Comparison of ENCODE assay signal across 15 cellular contexts in the genomic region with DNA sequence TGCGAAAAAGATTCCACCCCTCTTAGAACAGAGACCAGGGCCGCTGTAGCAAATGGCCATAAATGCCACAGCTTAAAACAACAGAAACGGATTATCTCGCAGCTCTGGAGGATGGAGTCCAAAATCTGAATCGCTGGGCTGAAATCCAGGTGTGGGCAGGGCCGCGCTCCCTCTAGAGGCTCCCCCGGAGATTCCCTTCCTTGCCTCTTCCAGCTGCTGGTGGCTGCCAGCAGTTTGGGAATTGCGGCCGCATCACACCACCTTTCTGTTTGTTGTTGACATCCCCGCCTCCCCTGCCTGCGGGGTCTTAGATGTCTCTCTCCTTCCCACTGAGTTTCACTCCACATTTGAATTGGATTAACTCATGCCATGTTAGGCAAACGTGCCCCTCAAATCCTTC. TPM values are rescaled to one million over a fixed set of nuclear protein-coding genes. Genes with fewer than 3 reads are reported as not detected.
DNase-seq lines count a peak whose midpoint lies in the region; ATAC-seq and TF ChIP-seq lines count a peak whose summit lies in the region.
"Had no signal": no experiment of that assay in that cellular context is flagged by ENCODE, and none has a peak within 500 bp of the region (broad histone marks: within the 10 kb centered on the region; RNA-seq: fewer than 3 reads in every experiment).

No MANE protein-coding gene starts in this region.

- peaks cover 57% of the 10 kb centered on the region for H3K4me1 Mint-ChIP-seq in WTC11
- H3K4me1 Mint-ChIP-seq in T-cell = peaks cover 3 to 5% (median 4%) of the 10 kb centered on the region in 3 donors

- TF ChIP-seq EP300 in sigmoid colon (IDR thresholded peaks at IDR 0.05) = no peak

- peak overlapping the region; percentile 25 to 81 (median 80) for H3K27ac ChIP-seq in sigmoid colon
- H3K27ac ChIP-seq: 22Rv1 had no signal

- DNase-seq in DMS 273 (lab: John Stamatoyannopoulos, UW; ENCODE audit: unreplicated experiment) = peak; percentile 56
- no peak for DNase-seq in DMS 273 treated with DMSO at 0.1 percent for 48 hours (lab: John Stamatoyannopoulos, UW)
- DNase-seq in WTC11 (ENCODE audit: low spot score) = peak; percentile 54
- DNase-seq in left ventricle myocardium superior = peak; percentile 62
- peak; percentile 84 for DNase-seq in sigmoid colon
- no peak for DNase-seq in T-cell
- no peak for DNase-seq in NAMALWA (ENCODE audit: low spot score)
- DNase-seq: activated CD4-positive, alpha-beta T cell treated with anti-CD3 and anti-CD28 coated beads, Interleukin-2, amount 50 U/mL, for 4 hours; activated gamma-delta T cell treated with Interleukin-2 at 50 U/mL for 16 hours; naive thymus-derived CD4-positive, alpha-beta T cell; NCI-H146; stimulated activated CD4-positive, alpha-beta T cell treated with anti-CD3 and anti-CD28 coated beads, Interleukin-12 subunit alpha, Interleukin-12 subunit beta, amount 100 ng/mL, for 4 hours had no signal

- no peaks in the 10 kb centered on the region for H3K9me3 Mint-ChIP-seq in WTC11
- H3K9me3 Mint-ChIP-seq in T-cell = no peaks in the 10 kb centered on the region
- H3K9me3 Mint-ChIP-seq: naive thymus-derived CD4-positive, alpha-beta T cell; type B pancreatic cell had no signal

- POLR2A ChIA-PET in WTC11 (lab: Charles Lee) (interaction anchor here (0.7 kb wide), 1 partner anchor 76 kb away, joined by 3 read pairs; no protein-coding TSS in a partner anchor), T-cell (lab: Charles Lee) (no interaction called here)

- H3K27me3 Mint-ChIP-seq in WTC11 (ENCODE audit: low read depth) = no peaks in the 10 kb centered on the region; the same call in 1 of the 2 replicates
- no peaks in the 10 kb centered on the region for H3K27me3 Mint-ChIP-seq in T-cell
- H3K27me3 Mint-ChIP-seq: naive thymus-derived CD4-positive, alpha-beta T cell had no signal

- H3K4me1 ChIP-seq in sigmoid colon = peaks cover 0 to 94% (median 91%) of the 10 kb centered on the region in 4 donors

- H3K4me3 Mint-ChIP-seq in WTC11 = no peak overlapping the region
- no peak overlapping the region for H3K4me3 Mint-ChIP-seq in T-cell
- H3K4me3 Mint-ChIP-seq: naive thymus-derived CD4-positive, alpha-beta T cell had no signal

- ATAC-seq in WTC11 = peak; percentile 70
- ATAC-seq in left ventricle myocardium superior = peak; percentile 51
- ATAC-seq in T-cell (replicated peaks in 1 of 4) = no peak
- no peak for ATAC-seq in HG03378 (IDR thresholded peaks at IDR 0.05; ENCODE audit: unreplicated experiment)
- ATAC-seq: naive thymus-derived CD4-positive, alpha-beta T cell had no signal

- H3K9me3 ChIP-seq in sigmoid colon = no peaks in the 10 kb centered on the region

- no peaks in the 10 kb centered on the region for H3K27me3 ChIP-seq in sigmoid colon

- WGBS in sigmoid colon, 2 donors = 61 to 72% methylated on average over 13 of the region's 13 CpGs

- intact Hi-C loops in left ventricle myocardium superior (cut with micrococcal nuclease) = no loop called here
- intact Hi-C loops in sigmoid colon (cut with DNase I) = loop anchor here (5.0 kb wide), 1 partner anchor 63 kb away; no protein-coding TSS in a partner anchor

- H3K27ac Mint-ChIP-seq in WTC11 (peak overlapping the region; percentile 91), T-cell (no peak overlapping the region)
- H3K27ac Mint-ChIP-seq: naive thymus-derived CD4-positive, alpha-beta T cell had no signal

- no peaks in the 10 kb centered on the region for H3K36me3 ChIP-seq in sigmoid colon

- H3K4me3 ChIP-seq in sigmoid colon = peak overlapping the region in 3 of 4 donors; percentile 1 to 20 (median 14)

- no peak for TF ChIP-seq POLR2A in sigmoid colon (IDR thresholded peaks at IDR 0.05)

- H3K36me3 Mint-ChIP-seq in WTC11 = peaks cover 12% of the 10 kb centered on the region
- H3K36me3 Mint-ChIP-seq in T-cell = no peaks in the 10 kb centered on the region

- no peak for TF ChIP-seq CTCF in WTC11 (IDR thresholded peaks at IDR 0.05)
- peak in 1 of 4 experiments; percentile 34 for TF ChIP-seq CTCF in sigmoid colon (IDR thresholded peaks at IDR 0.05)

- CTCF ChIA-PET in WTC11 (lab: Charles Lee) (interaction anchor here (1.0 to 2.3 kb wide), 14 partner anchors 9 to 76 kb away, joined by 3 to 20 read pairs (median 4); no protein-coding TSS in a partner anchor), T-cell (lab: Charles Lee) (no interaction called here)

TF ChIP-seq in WTC11, 78 proteins besides CTCF, POLR2A, EP300 and RAD21:
- TF ChIP-seq ETV6 (CRISPR knock-in tag; IDR thresholded peaks at IDR 0.05) = no peak
- TF ChIP-seq, protein P1, sequence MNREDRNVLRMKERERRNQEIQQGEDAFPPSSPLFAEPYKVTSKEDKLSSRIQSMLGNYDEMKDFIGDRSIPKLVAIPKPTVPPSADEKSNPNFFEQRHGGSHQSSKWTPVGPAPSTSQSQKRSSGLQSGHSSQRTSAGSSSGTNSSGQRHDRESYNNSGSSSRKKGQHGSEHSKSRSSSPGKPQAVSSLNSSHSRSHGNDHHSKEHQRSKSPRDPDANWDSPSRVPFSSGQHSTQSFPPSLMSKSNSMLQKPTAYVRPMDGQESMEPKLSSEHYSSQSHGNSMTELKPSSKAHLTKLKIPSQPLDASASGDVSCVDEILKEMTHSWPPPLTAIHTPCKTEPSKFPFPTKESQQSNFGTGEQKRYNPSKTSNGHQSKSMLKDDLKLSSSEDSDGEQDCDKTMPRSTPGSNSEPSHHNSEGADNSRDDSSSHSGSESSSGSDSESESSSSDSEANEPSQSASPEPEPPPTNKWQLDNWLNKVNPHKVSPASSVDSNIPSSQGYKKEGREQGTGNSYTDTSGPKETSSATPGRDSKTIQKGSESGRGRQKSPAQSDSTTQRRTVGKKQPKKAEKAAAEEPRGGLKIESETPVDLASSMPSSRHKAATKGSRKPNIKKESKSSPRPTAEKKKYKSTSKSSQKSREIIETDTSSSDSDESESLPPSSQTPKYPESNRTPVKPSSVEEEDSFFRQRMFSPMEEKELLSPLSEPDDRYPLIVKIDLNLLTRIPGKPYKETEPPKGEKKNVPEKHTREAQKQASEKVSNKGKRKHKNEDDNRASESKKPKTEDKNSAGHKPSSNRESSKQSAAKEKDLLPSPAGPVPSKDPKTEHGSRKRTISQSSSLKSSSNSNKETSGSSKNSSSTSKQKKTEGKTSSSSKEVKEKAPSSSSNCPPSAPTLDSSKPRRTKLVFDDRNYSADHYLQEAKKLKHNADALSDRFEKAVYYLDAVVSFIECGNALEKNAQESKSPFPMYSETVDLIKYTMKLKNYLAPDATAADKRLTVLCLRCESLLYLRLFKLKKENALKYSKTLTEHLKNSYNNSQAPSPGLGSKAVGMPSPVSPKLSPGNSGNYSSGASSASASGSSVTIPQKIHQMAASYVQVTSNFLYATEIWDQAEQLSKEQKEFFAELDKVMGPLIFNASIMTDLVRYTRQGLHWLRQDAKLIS (CRISPR knock-in tag; IDR thresholded peaks at IDR 0.05; ENCODE audit: borderline replicate concordance) = no peak
- no peak for TF ChIP-seq GABPB1 (CRISPR knock-in tag; IDR thresholded peaks at IDR 0.05)
- no peak for TF ChIP-seq ZNF219 (CRISPR knock-in tag; IDR thresholded peaks at IDR 0.05; ENCODE audit: borderline replicate concordance)
- no peak for TF ChIP-seq NR3C1 (CRISPR knock-in tag; conservative IDR thresholded peaks at IDR 0.05; ENCODE audit: low read depth)
- no peak for TF ChIP-seq ZBTB21 (CRISPR knock-in tag; IDR thresholded peaks at IDR 0.05; ENCODE audit: borderline replicate concordance)
- no peak for TF ChIP-seq ZNF121 (CRISPR knock-in tag; IDR thresholded peaks at IDR 0.05)
- TF ChIP-seq, protein P2, sequence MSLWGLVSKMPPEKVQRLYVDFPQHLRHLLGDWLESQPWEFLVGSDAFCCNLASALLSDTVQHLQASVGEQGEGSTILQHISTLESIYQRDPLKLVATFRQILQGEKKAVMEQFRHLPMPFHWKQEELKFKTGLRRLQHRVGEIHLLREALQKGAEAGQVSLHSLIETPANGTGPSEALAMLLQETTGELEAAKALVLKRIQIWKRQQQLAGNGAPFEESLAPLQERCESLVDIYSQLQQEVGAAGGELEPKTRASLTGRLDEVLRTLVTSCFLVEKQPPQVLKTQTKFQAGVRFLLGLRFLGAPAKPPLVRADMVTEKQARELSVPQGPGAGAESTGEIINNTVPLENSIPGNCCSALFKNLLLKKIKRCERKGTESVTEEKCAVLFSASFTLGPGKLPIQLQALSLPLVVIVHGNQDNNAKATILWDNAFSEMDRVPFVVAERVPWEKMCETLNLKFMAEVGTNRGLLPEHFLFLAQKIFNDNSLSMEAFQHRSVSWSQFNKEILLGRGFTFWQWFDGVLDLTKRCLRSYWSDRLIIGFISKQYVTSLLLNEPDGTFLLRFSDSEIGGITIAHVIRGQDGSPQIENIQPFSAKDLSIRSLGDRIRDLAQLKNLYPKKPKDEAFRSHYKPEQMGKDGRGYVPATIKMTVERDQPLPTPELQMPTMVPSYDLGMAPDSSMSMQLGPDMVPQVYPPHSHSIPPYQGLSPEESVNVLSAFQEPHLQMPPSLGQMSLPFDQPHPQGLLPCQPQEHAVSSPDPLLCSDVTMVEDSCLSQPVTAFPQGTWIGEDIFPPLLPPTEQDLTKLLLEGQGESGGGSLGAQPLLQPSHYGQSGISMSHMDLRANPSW (CRISPR knock-in tag; conservative IDR thresholded peaks at IDR 0.05; ENCODE audit: low read depth) = no peak
- TF ChIP-seq, protein P3, sequence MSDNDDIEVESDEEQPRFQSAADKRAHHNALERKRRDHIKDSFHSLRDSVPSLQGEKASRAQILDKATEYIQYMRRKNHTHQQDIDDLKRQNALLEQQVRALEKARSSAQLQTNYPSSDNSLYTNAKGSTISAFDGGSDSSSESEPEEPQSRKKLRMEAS (CRISPR knock-in tag; IDR thresholded peaks at IDR 0.05) = no peak

RNA-seq across cellular contexts. Expression of a gene that starts 15.6 kb away (rescaled TPM):
- total RNA-seq in WTC11 (2021) = 44.8 to 46.3 TPM (median 46.1 TPM) in 3 replicates
- total RNA-seq in left ventricle myocardium superior = 4.1 TPM
- total RNA-seq in sigmoid colon = 100 to 1,000 TPM in 1 of 4 donors, 10 to 100 TPM in 3; 71.6 to 102 (median 83.2) TPM
- polyA plus RNA-seq in sigmoid colon = 100 to 1,000 TPM; 103 to 433 (median 184) TPM
- 10 to 100 TPM; 11.5 to 18.3 (median 16.1) TPM for total RNA-seq in T-cell

Comparison
In these comparisons a context has a peak if more than half of its experiments do, and no peak if none do; other contexts are left out.
1. DNase-seq: peak in DMS 273 (single experiment), WTC11 (single experiment), left ventricle myocardium superior (single experiment) and sigmoid colon (single experiment); none in DMS 273 treated with DMSO at 0.1 percent for 48 hours (single experiment), T-cell (0 of 34) and NAMALWA (single experiment).
2. ATAC-seq: peak in WTC11 (single experiment) and left ventricle myocardium superior (single experiment); none in T-cell (0 of 4) and HG03378 (single experiment).